ENCODE assay signal across 8 cellular contexts in genomic region chr20:33401042-33401921, GRCh38. TPM values are rescaled to one million over a fixed set of nuclear protein-coding genes. Genes with fewer than 3 reads are reported as not detected.
A peak's percentile ranks its signal among the peaks of the same experiment; 100 is the strongest.
DNase-seq lines count a peak whose midpoint lies in the region; ATAC-seq, FAIRE-seq and TF ChIP-seq lines count a peak whose summit lies in the region.

CDK5RAP1 (minus strand) TSS chr20:33401519; CDS start chr20:33397064, 4,455 bp downstream.

- peak within 1 kb of the TSS; percentile 36 to 93 for H3K4me3 ChIP-seq in aorta (ENCODE audit: low read length in 2 of 2)

- 0% methylated on average over 47 of the region's 47 CpGs for WGBS in aorta, 2 donors

- intact Hi-C loops in aorta (cut with DNase I): no loop called here

- no peaks in the 10 kb centered on the region for H3K27me3 ChIP-seq in aorta (ENCODE audit: control insufficient read depth in 1 of 2, insufficient read depth in 2 of 2, low read length in 1 of 2)

- FAIRE-seq in GM12892 (lab: Jason Lieb, UNC): peak; percentile 91

- H3K27ac ChIP-seq in aorta (ENCODE audit: low read depth in 1 of 2, low read length in 2 of 2): no peak within 1 kb of the TSS

- H3K4me1 ChIP-seq in aorta (ENCODE audit: control insufficient read depth in 1 of 2, insufficient read depth in 2 of 2, low read length in 2 of 2): no peaks in the 10 kb centered on the region

- no peaks in the 10 kb centered on the region for H3K36me3 ChIP-seq in aorta (ENCODE audit: control insufficient read depth in 1 of 2, insufficient read depth in 2 of 2, low read length in 1 of 2)

- peak; percentile 86 for TF ChIP-seq POLR2A in GM12892 (IDR thresholded peaks at IDR 0.05; ENCODE audit: low read depth, low read length)

- no peaks in the 10 kb centered on the region for H3K9me3 ChIP-seq in aorta (ENCODE audit: control insufficient read depth, low read length)

- DNase-seq in GM12892 (ENCODE audit: insufficient read length) (peak; percentile 61), NCI-H2081 (lab: John Stamatoyannopoulos, UW) (peak; percentile 88 to 94), T1000 (lab: John Stamatoyannopoulos, UW) (peak; percentile 49), astrocyte of the hippocampus (ENCODE audit: low read depth, low spot score) (peak; percentile 95), hypothalamus (lab: John Stamatoyannopoulos, UW) (peak in 50 of 51 donors; percentile 19 to 88 (median 70)), retina (peak; percentile 93), aorta (peak; percentile 91 to 93)

- ATAC-seq in HG02943 (IDR thresholded peaks at IDR 0.05; ENCODE audit: low read depth, unreplicated experiment) (peak; percentile 76), aorta (ENCODE audit: low FRiP score) (peak; percentile 96)

RNA-seq across cellular contexts. Expression of gene CDK5RAP1, which starts in this region (rescaled TPM):
- 26.7 TPM for polyA plus RNA-seq in GM12892 (2012; ENCODE audit: missing spikeins)
- 10 to 100 TPM; 23.4 to 23.9 TPM for total RNA-seq in aorta
- polyA plus RNA-seq in aorta: 10 to 100 TPM; 16.8 to 65.7 TPM
